Comparison of ENCODE assay signal across 15 cellular contexts in the genomic region with DNA sequence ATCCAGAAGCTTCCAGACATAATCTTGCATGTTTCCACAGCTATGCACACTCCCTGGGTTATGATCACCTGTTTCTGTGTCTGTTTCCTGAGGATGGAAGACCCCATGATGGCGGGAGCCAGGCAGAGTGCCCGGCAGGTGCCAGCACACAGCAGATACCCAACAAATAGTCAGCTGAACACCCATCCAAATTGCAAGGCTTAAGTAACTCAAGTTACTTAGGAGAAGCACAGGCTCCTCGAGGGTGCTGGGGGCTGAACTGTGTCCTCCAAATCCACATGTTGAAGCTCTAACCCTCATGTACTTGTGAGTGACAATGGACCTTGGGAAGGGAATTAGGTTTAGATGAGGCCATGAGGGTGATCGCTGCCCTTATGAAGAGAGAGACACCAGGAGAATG.
DNase-seq lines count a peak whose midpoint lies in the region; ATAC-seq and TF ChIP-seq lines count a peak whose summit lies in the region.
"Had no signal": no experiment of that assay in that cellular context is flagged by ENCODE, and none has a peak within 500 bp of the region (broad histone marks: within the 10 kb centered on the region; RNA-seq: fewer than 3 reads in every experiment).

No MANE protein-coding gene starts in this region.

- H3K9me3 ChIP-seq in lower lobe of right lung, result no peaks in the 10 kb centered on the region

- WGBS in adipose tissue, 3 donors, result 71 to 94% (median 80%) methylated on average over 4 of the region's 4 CpGs

- H3K36me3 ChIP-seq in lower lobe of right lung, result peaks cover 9% of the 10 kb centered on the region

- DNase-seq in cardiac septum (ENCODE audit: low spot score) (peak; percentile 31), left ventricle myocardium superior (no peak), lower lobe of right lung (peak; percentile 12), type B pancreatic cell (ENCODE audit: extremely low spot score, unreplicated experiment) (peak; percentile 36), NCI-H2107 (lab: John Stamatoyannopoulos, UW) (no peak)
- DNase-seq: CD8-positive, alpha-beta T cell; DND-41; GDM1; HCEC 1CT; NCI-H1417 treated with DMSO at 0.1 percent for 48 hours; NCI-H2029; NCI-H510A treated with DMSO at 0.1 percent for 48 hours had no signal

- intact Hi-C loops in cardiac septum (cut with DNase I) (no loop called here), left ventricle myocardium superior (cut with micrococcal nuclease) (no loop called here), lower lobe of right lung (cut with DNase I) (no loop called here)

- H3K27me3 ChIP-seq in lower lobe of right lung (ENCODE audit: low read depth), result no peaks in the 10 kb centered on the region

- no peak for ATAC-seq in left ventricle myocardium superior
- ATAC-seq in lower lobe of right lung, result no peak
- ATAC-seq in HG03439 (IDR thresholded peaks at IDR 0.05; ENCODE audit: unreplicated experiment), result no peak
- ATAC-seq: CD8-positive, alpha-beta T cell had no signal

- no peaks in the 10 kb centered on the region for H3K4me1 Mint-ChIP-seq in type B pancreatic cell (ENCODE audit: unreplicated experiment)
- H3K4me1 Mint-ChIP-seq: IgD-negative memory B cell had no signal

- peak overlapping the region; percentile 44 for H3K27ac ChIP-seq in adipose tissue (ENCODE audit: low read depth, low read length)
- no peak overlapping the region for H3K27ac ChIP-seq in lower lobe of right lung

- no peak overlapping the region for H3K4me3 Mint-ChIP-seq in type B pancreatic cell
- H3K4me3 Mint-ChIP-seq: CD8-positive, alpha-beta T cell had no signal

- H3K4me3 ChIP-seq in lower lobe of right lung, result no peak overlapping the region

- TF ChIP-seq CTCF in lower lobe of right lung (IDR thresholded peaks at IDR 0.05), result no peak
- no peak for TF ChIP-seq CTCF in type B pancreatic cell (conservative IDR thresholded peaks at IDR 0.05)

- no peaks in the 10 kb centered on the region for H3K27me3 Mint-ChIP-seq in type B pancreatic cell

- H3K9me3 Mint-ChIP-seq in type B pancreatic cell, result peaks cover 5% of the 10 kb centered on the region
- H3K9me3 Mint-ChIP-seq: CD8-positive, alpha-beta T cell had no signal

- no peak overlapping the region for H3K27ac Mint-ChIP-seq in type B pancreatic cell
- H3K27ac Mint-ChIP-seq: CD8-positive, alpha-beta T cell; IgD-negative memory B cell had no signal

- H3K36me3 Mint-ChIP-seq in type B pancreatic cell, result peaks cover 10% of the 10 kb centered on the region
- H3K36me3 Mint-ChIP-seq: CD8-positive, alpha-beta T cell had no signal

- peaks cover 3% of the 10 kb centered on the region for H3K4me1 ChIP-seq in lower lobe of right lung

Comparison
In these comparisons a context has a peak if more than half of its experiments do, and no peak if none do; other contexts are left out.
1. DNase-seq: peak in cardiac septum (single experiment), lower lobe of right lung (single experiment) and type B pancreatic cell (single experiment); none in left ventricle myocardium superior (single experiment) and NCI-H2107 (single experiment).